ENCODE assay signal across 8 cellular contexts in genomic region chr3:38131621-38132369, GRCh38. TPM values are rescaled to one million over a fixed set of nuclear protein-coding genes. Genes with fewer than 3 reads are reported as not detected.
A peak's percentile ranks its signal among the peaks of the same experiment; 100 is the strongest.
DNase-seq lines count a peak whose midpoint lies in the region; ATAC-seq, FAIRE-seq and TF ChIP-seq lines count a peak whose summit lies in the region.

No MANE protein-coding gene starts in this region.

- H3K4me3 ChIP-seq in OCI-LY7 (ENCODE audit: low read depth, low read length, poor library complexity, severe bottlenecking) (no peak overlapping the region), dorsolateral prefrontal cortex (no peak overlapping the region)

- peaks cover 68% of the 10 kb centered on the region for H3K36me3 ChIP-seq in OCI-LY7 (ENCODE audit: insufficient read depth, low read length)

- no peaks in the 10 kb centered on the region for H3K27me3 ChIP-seq in dorsolateral prefrontal cortex

- no TSS peak for BruUV-seq in OCI-LY7 (replicated peaks; lab: Mats Ljungman, UMichigan)

- no peaks in the 10 kb centered on the region for H3K9me2 ChIP-seq in OCI-LY7 (ENCODE audit: insufficient read depth, low read length)

- no peaks in the 10 kb centered on the region for H3K9me3 Mint-ChIP-seq in stimulated activated effector memory CD8-positive, alpha-beta T cell treated with anti-CD3 and anti-CD28 coated beads, Interleukin-12 subunit alpha, Interleukin-12 subunit beta, amount 100 ng/mL, for 72 hours

- H2AFZ ChIP-seq in OCI-LY7 (ENCODE audit: low read length), result no peak overlapping the region

- FAIRE-seq in H54 (lab: Jason Lieb, UNC), result no peak

- H3K4me2 ChIP-seq in OCI-LY7 (ENCODE audit: low read length), result no peak overlapping the region

- no peaks in the 10 kb centered on the region for H3K9me3 ChIP-seq in OCI-LY7 (ENCODE audit: low read length)

- peaks cover 12% of the 10 kb centered on the region for H3K4me1 ChIP-seq in OCI-LY7 (ENCODE audit: insufficient read depth, low read length, poor library complexity, severe bottlenecking)

- TF ChIP-seq CTCF in OCI-LY7 (conservative IDR thresholded peaks at IDR 0.05; ENCODE audit: low read length) (peak; percentile 71), dorsolateral prefrontal cortex (IDR thresholded peaks at IDR 0.05 in 54 of 56, conservative IDR thresholded peaks at IDR 0.05 in 2 of 56; ENCODE audit: low read depth in 1 of 56, partially characterized antibody in 56 of 56) (peak in 33 of 56 donors; percentile 7 to 43 (median 27))

- no peak for ATAC-seq in stimulated activated effector memory CD8-positive, alpha-beta T cell treated with anti-CD3 and anti-CD28 coated beads, Interleukin-12 subunit alpha, Interleukin-12 subunit beta, amount 100 ng/mL, for 72 hours
- no peak for ATAC-seq in HG03095 (IDR thresholded peaks at IDR 0.05; ENCODE audit: unreplicated experiment)

- intact Hi-C loops in OCI-LY7 (cut with micrococcal nuclease; ENCODE audit: unreplicated experiment) (no loop called here), dorsolateral prefrontal cortex (cut with DNase I) (loop anchor here (10.0 kb wide), 3 partner anchors 213 to 343 kb away; partner anchors contain the start of gene XYLB (in 1 of the 2))

- H3K27ac ChIP-seq in OCI-LY7 (ENCODE audit: low read depth, low read length, poor library complexity, severe bottlenecking), result no peak overlapping the region
- peak overlapping the region in 1 of 59 donors; percentile 52 for H3K27ac ChIP-seq in dorsolateral prefrontal cortex

- peaks cover 38% of the 10 kb centered on the region for H3K4me1 Mint-ChIP-seq in stimulated activated effector memory CD8-positive, alpha-beta T cell treated with anti-CD3 and anti-CD28 coated beads, Interleukin-12 subunit alpha, Interleukin-12 subunit beta, amount 100 ng/mL, for 72 hours

- no peak overlapping the region for H3K4me3 Mint-ChIP-seq in stimulated activated effector memory CD8-positive, alpha-beta T cell treated with anti-CD3 and anti-CD28 coated beads, Interleukin-12 subunit alpha, Interleukin-12 subunit beta, amount 100 ng/mL, for 72 hours

- peak overlapping the region; percentile 43 for H3K27ac Mint-ChIP-seq in stimulated activated effector memory CD8-positive, alpha-beta T cell treated with anti-CD3 and anti-CD28 coated beads, Interleukin-12 subunit alpha, Interleukin-12 subunit beta, amount 100 ng/mL, for 72 hours

- TF ChIP-seq POLR2A in H54 (IDR thresholded peaks at IDR 0.05; ENCODE audit: low read depth, low read length), result no peak

- CTCF ChIA-PET in OCI-LY7 (lab: Charles Lee; ENCODE audit: unreplicated experiment), result interaction anchor here (0.5 kb wide), 1 partner anchor 95 kb away, joined by 3 read pairs; no protein-coding TSS in a partner anchor

- H3K79me2 ChIP-seq in OCI-LY7 (ENCODE audit: insufficient read depth, low read depth, low read length), result peaks cover 10% of the 10 kb centered on the region; the same call in 1 of the 2 replicates

- POLR2A ChIA-PET in OCI-LY7 (lab: Charles Lee), result interaction anchor here (0.6 kb wide), 1 partner anchor 823 kb away, joined by 3 read pairs; no protein-coding TSS in a partner anchor

- H4K20me1 ChIP-seq in OCI-LY7 (ENCODE audit: insufficient read depth, low read length), result no peaks in the 10 kb centered on the region; the same call in 1 of the 2 replicates

- peaks cover 89% of the 10 kb centered on the region for H3K36me3 Mint-ChIP-seq in stimulated activated effector memory CD8-positive, alpha-beta T cell treated with anti-CD3 and anti-CD28 coated beads, Interleukin-12 subunit alpha, Interleukin-12 subunit beta, amount 100 ng/mL, for 72 hours

- DNase-seq in activated naive CD4-positive, alpha-beta T cell treated with Interleukin-2 at 50 U/mL for 16 hours, result peak; percentile 33
- DNase-seq in activated naive CD4-positive, alpha-beta T cell treated with anti-CD3 and anti-CD28 coated beads, Interleukin-2, amount 50 U/mL, for 16 hours, result no peak
- DNase-seq in OCI-LY7 (ENCODE audit: low spot score), result no peak
- no peak for DNase-seq in dorsolateral prefrontal cortex
- DNase-seq in stimulated activated effector memory CD8-positive, alpha-beta T cell treated with anti-CD3 and anti-CD28 coated beads, Interleukin-12 subunit alpha, Interleukin-12 subunit beta, amount 100 ng/mL, for 72 hours (ENCODE audit: low spot score in 2 of 2), result no peak
- DNase-seq in COR-L47 (lab: John Stamatoyannopoulos, UW), result no peak
- no peak for DNase-seq in H54 (ENCODE audit: insufficient read length, low spot score)

RNA-seq across cellular contexts. Expression of gene ACAA1, which starts 5.1 kb away (rescaled TPM):
- total RNA-seq in OCI-LY7 (2014; rRNA removed; shearing (Covaris generic)), result 13.3 and 13.9 TPM in 2 replicates
- total RNA-seq in OCI-LY7 (2022), result 45.3 and 50.3 TPM in 2 replicates
- 100 to 1,000 TPM in 2 of 120 experiments, 10 to 100 TPM in 118; 60.8 to 105 (median 80.7) TPM for total RNA-seq in dorsolateral prefrontal cortex

RNA-seq across cellular contexts. Expression of gene MYD88, which starts 6.7 kb away (rescaled TPM):
- total RNA-seq in OCI-LY7 (2014; rRNA removed; shearing (Covaris generic)), result 8.8 and 16.3 TPM in 2 replicates
- total RNA-seq in OCI-LY7 (2022) (28.6 and 29.4 TPM in 2 replicates), dorsolateral prefrontal cortex (10 to 100 TPM in 15 of 120 experiments, 1 to 10 TPM in 105; 2.0 to 22.0 (median 6.7) TPM)

RNA-seq across cellular contexts. Expression of gene OXSR1, which starts 33.5 kb away (rescaled TPM):
- total RNA-seq in OCI-LY7 (2014; rRNA removed; shearing (Covaris generic)), result 21.4 and 22.4 TPM in 2 replicates
- total RNA-seq in OCI-LY7 (2022), result 42.7 and 43.7 TPM in 2 replicates
- 10 to 100 TPM; 22.6 to 47.5 (median 31.4) TPM for total RNA-seq in dorsolateral prefrontal cortex
